ENCODE assay signal across 10 cellular contexts in genomic region chr12:127485528-127485927, GRCh38.
DNase-seq lines count a peak whose midpoint lies in the region; ATAC-seq lines count a peak whose summit lies in the region.
"Had no signal": no experiment of that assay in that cellular context is flagged by ENCODE, and none has a peak within 500 bp of the region (broad histone marks: within the 10 kb centered on the region; RNA-seq: fewer than 3 reads in every experiment).

No MANE protein-coding gene starts in this region.

- in situ Hi-C loops in KBM-7 (cut with MboI; ENCODE audit: low pct_unique_long_range_greater_than_20kb, low sequenced_read_pairs) = no loop called here

- peaks cover 5 to 11% of the 10 kb centered on the region in 2 donors for H3K9me3 Mint-ChIP-seq in activated naive CD4-positive, alpha-beta T cell treated with anti-CD3 and anti-CD28 coated beads, Interleukin-2, amount 50 U/mL, for 72 hours

- H3K36me3 Mint-ChIP-seq in activated naive CD4-positive, alpha-beta T cell treated with anti-CD3 and anti-CD28 coated beads, Interleukin-2, amount 50 U/mL, for 72 hours = no peaks in the 10 kb centered on the region
- H3K36me3 Mint-ChIP-seq: stimulated activated naive B cell treated with anti-CD40 and anti-IgM and Interleukin-4, amounts not matched to agents 10 μg/mL and 1 μg/mL and 100 μg/mL, for 72 hours had no signal

- ATAC-seq in activated naive CD4-positive, alpha-beta T cell treated with anti-CD3 and anti-CD28 coated beads, Interleukin-2, amount 50 U/mL, for 72 hours = peak; percentile 69 to 73
- ATAC-seq in GM21619 (IDR thresholded peaks at IDR 0.05; ENCODE audit: unreplicated experiment) = no peak
- ATAC-seq: stimulated activated naive B cell treated with anti-CD40 and anti-IgM and Interleukin-4, amounts not matched to agents 10 μg/mL and 1 μg/mL and 100 μg/mL, for 72 hours; T-helper 17 cell had no signal

- peak; percentile 96 for DNase-seq in ELR (ENCODE audit: low read depth)
- DNase-seq in HT1080 (ENCODE audit: low read depth) = peak; percentile 89
- peak in 1 of 2 donors; percentile 5 for DNase-seq in activated naive CD4-positive, alpha-beta T cell treated with anti-CD3 and anti-CD28 coated beads, Interleukin-2, amount 50 U/mL, for 72 hours (ENCODE audit: low spot score in 2 of 2)
- DNase-seq in myocyte (ENCODE audit: low read depth) = peak; percentile 75
- DNase-seq in KBM-7 = no peak
- no peak for DNase-seq in Kasumi-1 (lab: John Stamatoyannopoulos, UW)
- DNase-seq in HuH-7.5 (ENCODE audit: low spot score) = no peak
- DNase-seq: stimulated activated naive B cell treated with anti-CD40 and anti-IgM and Interleukin-4, amounts not matched to agents 10 μg/mL and 1 μg/mL and 100 μg/mL, for 72 hours; T-helper 17 cell had no signal

- H3K27ac Mint-ChIP-seq in activated naive CD4-positive, alpha-beta T cell treated with anti-CD3 and anti-CD28 coated beads, Interleukin-2, amount 50 U/mL, for 72 hours = no peak overlapping the region
- H3K27ac Mint-ChIP-seq: stimulated activated naive B cell treated with anti-CD40 and anti-IgM and Interleukin-4, amounts not matched to agents 10 μg/mL and 1 μg/mL and 100 μg/mL, for 72 hours; T-helper 17 cell had no signal

Comparison
In these comparisons a context has a peak if more than half of its experiments do, and no peak if none do; other contexts are left out.
1. DNase-seq: peak in ELR (single experiment), HT1080 (single experiment) and myocyte (single experiment); none in KBM-7 (single experiment), Kasumi-1 (0 of 2) and HuH-7.5 (single experiment).